Comparison of ENCODE assay signal across 1 cellular context in the genomic region with DNA sequence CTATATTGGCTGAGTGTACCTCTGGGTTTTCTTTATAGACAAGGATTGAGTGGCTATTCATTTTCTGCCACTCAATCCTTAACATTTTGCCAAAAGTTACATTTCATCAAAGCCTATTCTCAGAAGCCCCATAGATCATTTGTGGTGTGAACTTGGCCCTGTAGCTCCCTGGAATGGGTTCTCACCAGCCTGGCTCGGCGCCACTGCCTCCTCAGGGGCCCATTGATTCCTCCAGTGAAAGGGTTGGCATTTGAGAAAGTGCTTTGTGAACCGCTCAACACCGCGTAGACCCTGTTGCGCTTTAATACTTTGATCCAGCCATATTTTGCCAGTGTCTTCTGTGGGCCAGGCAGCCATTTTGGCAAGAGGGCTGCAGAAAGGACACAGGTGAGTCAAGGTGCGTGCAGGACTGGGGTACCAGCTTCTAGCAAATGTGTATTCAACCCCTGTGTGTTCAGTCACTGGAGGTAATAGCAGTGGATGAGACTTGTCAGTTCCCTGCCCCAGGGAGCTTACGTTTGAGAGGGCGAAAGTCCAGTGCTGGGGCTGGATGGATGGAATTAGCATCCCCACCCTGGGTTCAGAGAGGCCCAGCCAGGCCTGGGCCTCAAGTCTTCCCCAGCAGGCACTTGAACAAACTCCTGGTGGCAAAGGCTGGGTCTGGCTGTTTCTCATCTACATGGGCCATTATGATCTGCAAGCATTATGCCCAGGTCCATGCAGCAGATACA.
TF ChIP-seq lines count a peak whose summit lies in the region.

No MANE protein-coding gene starts in this region.

TF ChIP-seq in IMR-90, 13 proteins besides CTCF, POLR2A, EP300 and RAD21:
- TF ChIP-seq RCOR1 (IDR thresholded peaks at IDR 0.05; ENCODE audit: insufficient replicate concordance, low read length) = no peak
- TF ChIP-seq CHD1 (IDR thresholded peaks at IDR 0.05; ENCODE audit: low read depth, low read length) = no peak
- TF ChIP-seq MXI1 (IDR thresholded peaks at IDR 0.05; ENCODE audit: borderline replicate concordance, low read depth, low read length) = no peak
- no peak for TF ChIP-seq SMC3 (IDR thresholded peaks at IDR 0.05; ENCODE audit: low read depth, low read length)
